In the genomic region with DNA sequence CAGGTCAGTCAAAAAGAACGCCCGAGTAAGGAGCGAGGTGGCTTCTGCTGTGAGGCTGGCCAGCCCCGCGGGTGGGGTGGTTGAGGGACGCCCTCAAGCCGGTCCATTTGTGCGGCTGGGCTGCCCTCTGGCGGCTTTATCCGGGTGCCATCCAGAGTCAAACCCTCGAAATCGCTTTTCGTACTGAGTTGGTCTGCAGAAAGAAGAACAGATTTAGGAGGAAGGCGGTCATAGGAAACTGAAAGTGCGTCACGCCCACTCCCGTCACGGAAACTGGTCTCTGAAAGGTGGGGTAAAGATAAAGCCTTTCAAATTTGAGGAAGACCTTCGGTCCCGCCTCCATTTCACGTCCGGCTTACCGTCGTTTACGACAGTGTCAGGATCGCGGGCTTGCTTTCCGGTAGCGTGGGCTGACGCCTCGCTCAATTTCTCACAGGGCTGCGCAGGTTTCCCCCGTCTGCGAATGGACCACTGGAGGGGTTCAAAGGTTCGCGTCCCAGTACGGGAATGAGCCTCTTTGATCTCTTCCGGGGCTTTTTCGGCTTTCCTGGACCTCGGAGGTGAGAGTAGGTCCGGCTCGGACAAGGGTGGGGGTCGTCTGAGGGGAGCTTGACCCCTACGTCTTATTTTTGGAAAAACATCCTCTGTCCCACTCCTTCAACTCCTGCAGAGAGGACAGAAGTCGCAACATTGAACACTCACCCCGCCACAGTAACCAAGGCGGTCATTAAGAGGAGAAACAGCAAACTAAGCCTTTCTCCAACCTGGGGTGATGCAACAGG, we compare ENCODE assay signal across 8 cellular contexts. TPM values are rescaled to one million over a fixed set of nuclear protein-coding genes. Genes with fewer than 3 reads are reported as not detected.
A peak's percentile ranks its signal among the peaks of the same experiment; 100 is the strongest.
DNase-seq lines count a peak whose midpoint lies in the region; TF ChIP-seq lines count a peak whose summit lies in the region.

Gene HAX1, plus strand, starts transcription at position 413 of the 782 bp plus-strand sequence. Its CDS starts 95 bp downstream, at position 508.

- H3K27me3 ChIP-seq in endodermal cell (ENCODE audit: control insufficient read depth, insufficient read depth, low read length, poor library complexity, severe bottlenecking) = no peaks in the 10 kb centered on the region

- peak within 1 kb of the TSS; percentile 91 for H3K9ac ChIP-seq in endodermal cell (ENCODE audit: extremely low read depth, low read length, poor library complexity, severe bottlenecking)

- peak within 1 kb of the TSS; percentile 100 for H3K4me3 ChIP-seq in endodermal cell (ENCODE audit: low read length)

- H3K36me3 Mint-ChIP-seq in endodermal cell (ENCODE audit: low read depth) = peaks cover 43% of the 10 kb centered on the region

- peak within 1 kb of the TSS; percentile 97 for H3K27ac Mint-ChIP-seq in endodermal cell

- H3K9me3 Mint-ChIP-seq in endodermal cell = no peaks in the 10 kb centered on the region

- H3K36me3 ChIP-seq in endodermal cell (ENCODE audit: control insufficient read depth, insufficient read depth, low read length) = peaks cover 47% of the 10 kb centered on the region

- TF ChIP-seq CTCF in GM20000 (IDR thresholded peaks at IDR 0.05; ENCODE audit: extremely low read depth, missing control alignments) = peak; percentile 44
- peak; percentile 97 for TF ChIP-seq CTCF in endodermal cell (conservative IDR thresholded peaks at IDR 0.05)

- H3K4me1 Mint-ChIP-seq in endodermal cell = peaks cover 8% of the 10 kb centered on the region

- H3K27ac ChIP-seq in endodermal cell (ENCODE audit: low read depth, low read length) = peak within 1 kb of the TSS; percentile 84

- peak; percentile 91 for DNase-seq in COR-L47 (lab: John Stamatoyannopoulos, UW)
- peak; percentile 93 for DNase-seq in GM20000 (ENCODE audit: low spot score)
- peak; percentile 99 for DNase-seq in HT1080 (ENCODE audit: low read depth)
- peak; percentile 99 for DNase-seq in NOMO-1 treated with DMSO at 0.1 percent for 48 hours (lab: John Stamatoyannopoulos, UW; ENCODE audit: unreplicated experiment)
- peak; percentile 88 to 92 (median 91) for DNase-seq in activated CD8-positive, alpha-beta memory T cell treated with anti-CD3 and anti-CD28 coated beads for 48 hours (ENCODE audit: low read depth in 2 of 3, low spot score in 2 of 3)
- DNase-seq in endodermal cell = peak; percentile 96
- DNase-seq in mesenteric fat pad (ENCODE audit: low spot score) = peak; percentile 96
- DNase-seq in stimulated activated CD8-positive, alpha-beta memory T cell treated with anti-CD3 and anti-CD28 coated beads, Interleukin-15, amount 100 ng/mL, for 4 hours (ENCODE audit: low read depth in 2 of 2) = peak; percentile 94 to 98

- peak within 1 kb of the TSS; percentile 97 for H3K4me3 Mint-ChIP-seq in endodermal cell

- no peaks in the 10 kb centered on the region for H3K9me3 ChIP-seq in endodermal cell (ENCODE audit: control insufficient read depth, low read length)

- no peaks in the 10 kb centered on the region for H3K27me3 Mint-ChIP-seq in endodermal cell (ENCODE audit: insufficient read depth)

- 0% methylated on average over 26 to 47 of the region's 47 CpGs for WGBS in endodermal cell (ENCODE audit: insufficient coverage in 1 of 2, insufficient read length in 1 of 2), 2 experiments

- H3K4me1 ChIP-seq in endodermal cell (ENCODE audit: control insufficient read depth, insufficient read depth, low read length) = no peaks in the 10 kb centered on the region

RNA-seq across cellular contexts. Expression of gene HAX1, which starts in this region (rescaled TPM):
- total RNA-seq in HT1080 (2014; rRNA removed; shearing (Covaris generic)) = 137 and 173 TPM in 2 replicates
- polyA plus RNA-seq in HT1080 (2015; cell fraction: cytosol; rRNA removed) = 133 and 142 TPM in 2 replicates
- polyA plus RNA-seq in HT1080 (2015; cell fraction: nucleus; rRNA removed) = 113 and 119 TPM in 2 replicates
- total RNA-seq in endodermal cell (10 to 100 TPM; 55.7 to 59.4 TPM), mesenteric fat pad (81.6 TPM)
- 89.7 TPM for polyA plus RNA-seq in endodermal cell (2013, experiment 1 of 2)
- polyA plus RNA-seq in endodermal cell (2013, experiment 2 of 2) = 79.8 TPM

Comparison
In these comparisons a context has a peak if more than half of its experiments do, and no peak if none do; other contexts are left out.
1. Peak in every context shown above with its lines: DNase-seq, H3K4me3 ChIP-seq and H3K27ac ChIP-seq.